Comparison of ENCODE assay signal across 1 cellular context in genomic region chr7:26199301-26200112, GRCh38.
TF ChIP-seq lines count a peak whose summit lies in the region.

No MANE protein-coding gene starts in this region.

TF ChIP-seq in WTC11, 78 proteins besides CTCF, POLR2A, EP300 and RAD21 (continued from another document):
- no peak for TF ChIP-seq ZNF423 (CRISPR knock-in tag; IDR thresholded peaks at IDR 0.05)
- no peak for TF ChIP-seq ZNF219 (CRISPR knock-in tag; IDR thresholded peaks at IDR 0.05; ENCODE audit: borderline replicate concordance)
